ENCODE assay signal across 8 cellular contexts in genomic region chr17:41865596-41865893, GRCh38. TPM values are rescaled to one million over a fixed set of nuclear protein-coding genes. Genes with fewer than 3 reads are reported as not detected.
DNase-seq lines count a peak whose midpoint lies in the region; ATAC-seq and TF ChIP-seq lines count a peak whose summit lies in the region.

No MANE protein-coding gene starts in this region.

- H3K4me2 ChIP-seq in GM23338: peak overlapping the region; percentile 41; the same call in 1 of the 2 replicates

- H3K4me3 Mint-ChIP-seq in GM23338 (no peak overlapping the region; the same call in 2 of the 3 replicates), T-helper 17 cell (no peak overlapping the region), type B pancreatic cell (no peak overlapping the region)

- H4K20me1 ChIP-seq in GM23338 (replicated peaks; ENCODE audit: insufficient read depth): peaks cover 38% of the 10 kb centered on the region

- H3K4me1 Mint-ChIP-seq in GM23338 (peaks cover 14% of the 10 kb centered on the region), T-helper 17 cell (peaks cover 15% of the 10 kb centered on the region), type B pancreatic cell (ENCODE audit: unreplicated experiment) (peaks cover 12% of the 10 kb centered on the region)

- H3K36me3 Mint-ChIP-seq in GM23338 (ENCODE audit: low read depth) (peaks cover 43% of the 10 kb centered on the region), T-helper 17 cell (ENCODE audit: low read depth) (no peaks in the 10 kb centered on the region), type B pancreatic cell (peaks cover 7% of the 10 kb centered on the region)

- H3K9me3 Mint-ChIP-seq in GM23338: no peaks in the 10 kb centered on the region
- no peaks in the 10 kb centered on the region for H3K9me3 Mint-ChIP-seq in type B pancreatic cell

- ATAC-seq in GM23338 (no peak), T-helper 17 cell (peak; percentile 12)

- H3K9me2 ChIP-seq in GM23338 (ENCODE audit: insufficient read depth): no peaks in the 10 kb centered on the region

- H3K4me3 ChIP-seq in GM23338: peak overlapping the region; percentile 98
- peak overlapping the region; percentile 38 to 54 for H3K4me3 ChIP-seq in foreskin fibroblast (ENCODE audit: low read depth in 1 of 2, low read length in 2 of 2)
- peak overlapping the region; percentile 75 to 99 (median 89) for H3K4me3 ChIP-seq in skin epidermis

- no peak for DNase-seq in GM23338 (ENCODE audit: low spot score)
- no peak for DNase-seq in T-helper 17 cell
- no peak for DNase-seq in foreskin fibroblast
- DNase-seq in putamen (ENCODE audit: low spot score): no peak
- DNase-seq in cerebellar cortex (ENCODE audit: low spot score): no peak
- no peak for DNase-seq in stimulated activated CD4-positive, alpha-beta T cell treated with anti-CD3 and anti-CD28 coated beads, Interleukin-4, amount 100 ng/mL, for 1 hour
- DNase-seq in type B pancreatic cell (ENCODE audit: extremely low spot score, unreplicated experiment): no peak

- H3K27me3 Mint-ChIP-seq in GM23338 (ENCODE audit: insufficient read depth, low read depth, poor library complexity) (no peaks in the 10 kb centered on the region), T-helper 17 cell (no peaks in the 10 kb centered on the region), type B pancreatic cell (no peaks in the 10 kb centered on the region)

- peaks cover 34% of the 10 kb centered on the region for H3K36me3 ChIP-seq in GM23338 (ENCODE audit: insufficient read depth)

- no peaks in the 10 kb centered on the region for H3K9me3 ChIP-seq in T-helper 17 cell (ENCODE audit: control insufficient read depth, low read length, poor library complexity, severe bottlenecking)

- peaks cover 39% of the 10 kb centered on the region for H3F3A ChIP-seq in GM23338 (replicated peaks; ENCODE audit: low read depth)

- no peaks in the 10 kb centered on the region for H3K27me3 ChIP-seq in GM23338 (ENCODE audit: insufficient read depth)

- H3K4me1 ChIP-seq in GM23338 (ENCODE audit: insufficient read depth): peaks cover 37% of the 10 kb centered on the region

- TF ChIP-seq CTCF in GM23338 (conservative IDR thresholded peaks at IDR 0.05; ENCODE audit: low read depth in 2 of 2) (no peak), foreskin fibroblast (IDR thresholded peaks at IDR 0.05; ENCODE audit: low read depth, low read length) (no peak), type B pancreatic cell (conservative IDR thresholded peaks at IDR 0.05) (no peak)

- H3K79me2 ChIP-seq in GM23338 (replicated peaks; ENCODE audit: insufficient read depth): peaks cover 42% of the 10 kb centered on the region

- peak overlapping the region; percentile 76 for H3K27ac Mint-ChIP-seq in GM23338
- H3K27ac Mint-ChIP-seq in T-helper 17 cell: no peak overlapping the region
- H3K27ac Mint-ChIP-seq in type B pancreatic cell: no peak overlapping the region

- H3K27ac ChIP-seq in GM23338 (ENCODE audit: low read depth) (peak overlapping the region; percentile 68; the same call in 1 of the 2 replicates), skin epidermis (peak overlapping the region in 16 of 21 experiments; percentile 85 to 97 (median 93))

- no peak overlapping the region for H2AFZ ChIP-seq in GM23338

TF ChIP-seq in GM23338, 12 proteins besides CTCF, POLR2A, EP300 and RAD21:
- no peak for TF ChIP-seq JUNB (IDR thresholded peaks at IDR 0.05; ENCODE audit: unreplicated experiment)
- TF ChIP-seq POLR2AphosphoS5 (IDR thresholded peaks at IDR 0.05; ENCODE audit: low read depth): 0 out of 2 replicates have a peak, but pooled peaks have one; percentile 30
- no peak for TF ChIP-seq ZNF114 (CRISPR knock-in tag; IDR thresholded peaks at IDR 0.05)
- no peak for TF ChIP-seq ZNF462 (CRISPR knock-in tag; IDR thresholded peaks at IDR 0.05)
- TF ChIP-seq EZH2phosphoT487 (IDR thresholded peaks at IDR 0.05; ENCODE audit: unreplicated experiment): no peak

RNA-seq across cellular contexts. Expression of gene KLHL11, which starts 0.3 kb away (rescaled TPM):
- 23.7 and 25.5 TPM in 2 replicates for total RNA-seq in GM23338 (2014; rRNA removed; shearing (Covaris generic))
- 6.8 and 8.7 TPM in 2 replicates for polyA plus RNA-seq in GM23338 (2016; fragmentation: Nextera tagmentation; extraction: Ambion mirVana)
- total RNA-seq in T-helper 17 cell (10 to 100 TPM; 17.7 to 31.6 TPM), type B pancreatic cell (ENCODE audit: low replicate concordance) (20.5 and 20.6 TPM in 2 replicates)

RNA-seq across cellular contexts. Expression of gene KLHL10, which starts 27.9 kb away (rescaled TPM):
- total RNA-seq in GM23338 (2014; rRNA removed; shearing (Covaris generic)): 0.27 and 0.42 TPM in 2 replicates
- 0.13 TPM in 1 of 2 replicates, not detected in the other for polyA plus RNA-seq in GM23338 (2016; fragmentation: Nextera tagmentation; extraction: Ambion mirVana)
- total RNA-seq in T-helper 17 cell: not detected
- 0.24 TPM in 1 of 2 replicates, not detected in the other for total RNA-seq in type B pancreatic cell (ENCODE audit: low replicate concordance)

RNA-seq across cellular contexts. Expression of gene NT5C3B, which starts 29.5 kb away (rescaled TPM):
- total RNA-seq in GM23338 (2014; rRNA removed; shearing (Covaris generic)): 68.9 and 78.3 TPM in 2 replicates
- polyA plus RNA-seq in GM23338 (2016; fragmentation: Nextera tagmentation; extraction: Ambion mirVana): 58.2 and 59.1 TPM in 2 replicates
- total RNA-seq in T-helper 17 cell: 10 to 100 TPM; 23.1 to 28.9 TPM
- 46.0 and 74.8 TPM in 2 replicates for total RNA-seq in type B pancreatic cell (ENCODE audit: low replicate concordance)

RNA-seq across cellular contexts. Expression of gene FKBP10, which starts 52.7 kb away (rescaled TPM):
- 137 and 151 TPM in 2 replicates for total RNA-seq in GM23338 (2014; rRNA removed; shearing (Covaris generic))
- 26.2 and 32.2 TPM in 2 replicates for polyA plus RNA-seq in GM23338 (2016; fragmentation: Nextera tagmentation; extraction: Ambion mirVana)
- total RNA-seq in T-helper 17 cell (not detected), type B pancreatic cell (ENCODE audit: low replicate concordance) (54.3 and 249 TPM in 2 replicates)

RNA-seq across cellular contexts. Expression of gene ACLY, which starts 53.2 kb away (rescaled TPM):
- total RNA-seq in GM23338 (2014; rRNA removed; shearing (Covaris generic)): 412 and 439 TPM in 2 replicates
- 119 and 121 TPM in 2 replicates for polyA plus RNA-seq in GM23338 (2016; fragmentation: Nextera tagmentation; extraction: Ambion mirVana)
- total RNA-seq in T-helper 17 cell (10 to 100 TPM; 65.5 to 73.4 TPM), type B pancreatic cell (ENCODE audit: low replicate concordance) (160 and 161 TPM in 2 replicates)

Comparison
In these comparisons a context has a peak if more than half of its experiments do, and no peak if none do; other contexts are left out.
1. H3K4me3 ChIP-seq: peak in every context shown above with its lines; median percentile 98 in GM23338; 89 in skin epidermis; 46 in foreskin fibroblast.